In genomic region chr20:41089555-41089954, GRCh38 we compare ENCODE assay signal across 2 cellular contexts.
TF ChIP-seq lines count a peak whose summit lies in the region.

No MANE protein-coding gene starts in this region.

TF ChIP-seq in SK-N-SH, 30 proteins besides CTCF, POLR2A, EP300 and RAD21 (continued from another document):
- TF ChIP-seq USF2 (IDR thresholded peaks at IDR 0.05; ENCODE audit: borderline replicate concordance, low read depth, low read length) = no peak
- no peak for TF ChIP-seq YY1 (IDR thresholded peaks at IDR 0.05; ENCODE audit: low read depth)
- TF ChIP-seq NRF1 (IDR thresholded peaks at IDR 0.05; ENCODE audit: low read depth, low read length) = no peak
- no peak for TF ChIP-seq SMC3 (IDR thresholded peaks at IDR 0.05; ENCODE audit: low read depth, low read length)
- no peak for TF ChIP-seq GATA2 (CRISPR knock-in tag; IDR thresholded peaks at IDR 0.05)

TF ChIP-seq in SK-N-SH treated with all-trans-retinoic acid at 6 μM for 48 hours, 23 proteins besides CTCF, POLR2A, EP300 and RAD21 (continued from another document):
- TF ChIP-seq, protein P1, sequence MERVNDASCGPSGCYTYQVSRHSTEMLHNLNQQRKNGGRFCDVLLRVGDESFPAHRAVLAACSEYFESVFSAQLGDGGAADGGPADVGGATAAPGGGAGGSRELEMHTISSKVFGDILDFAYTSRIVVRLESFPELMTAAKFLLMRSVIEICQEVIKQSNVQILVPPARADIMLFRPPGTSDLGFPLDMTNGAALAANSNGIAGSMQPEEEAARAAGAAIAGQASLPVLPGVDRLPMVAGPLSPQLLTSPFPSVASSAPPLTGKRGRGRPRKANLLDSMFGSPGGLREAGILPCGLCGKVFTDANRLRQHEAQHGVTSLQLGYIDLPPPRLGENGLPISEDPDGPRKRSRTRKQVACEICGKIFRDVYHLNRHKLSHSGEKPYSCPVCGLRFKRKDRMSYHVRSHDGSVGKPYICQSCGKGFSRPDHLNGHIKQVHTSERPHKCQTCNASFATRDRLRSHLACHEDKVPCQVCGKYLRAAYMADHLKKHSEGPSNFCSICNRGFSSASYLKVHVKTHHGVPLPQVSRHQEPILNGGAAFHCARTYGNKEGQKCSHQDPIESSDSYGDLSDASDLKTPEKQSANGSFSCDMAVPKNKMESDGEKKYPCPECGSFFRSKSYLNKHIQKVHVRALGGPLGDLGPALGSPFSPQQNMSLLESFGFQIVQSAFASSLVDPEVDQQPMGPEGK (CRISPR knock-in tag; IDR thresholded peaks at IDR 0.05; ENCODE audit: borderline replicate concordance) = no peak
- TF ChIP-seq, protein P2, sequence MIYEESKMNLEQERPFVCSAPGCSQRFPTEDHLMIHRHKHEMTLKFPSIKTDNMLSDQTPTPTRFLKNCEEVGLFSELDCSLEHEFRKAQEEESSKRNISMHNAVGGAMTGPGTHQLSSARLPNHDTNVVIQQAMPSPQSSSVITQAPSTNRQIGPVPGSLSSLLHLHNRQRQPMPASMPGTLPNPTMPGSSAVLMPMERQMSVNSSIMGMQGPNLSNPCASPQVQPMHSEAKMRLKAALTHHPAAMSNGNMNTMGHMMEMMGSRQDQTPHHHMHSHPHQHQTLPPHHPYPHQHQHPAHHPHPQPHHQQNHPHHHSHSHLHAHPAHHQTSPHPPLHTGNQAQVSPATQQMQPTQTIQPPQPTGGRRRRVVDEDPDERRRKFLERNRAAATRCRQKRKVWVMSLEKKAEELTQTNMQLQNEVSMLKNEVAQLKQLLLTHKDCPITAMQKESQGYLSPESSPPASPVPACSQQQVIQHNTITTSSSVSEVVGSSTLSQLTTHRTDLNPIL (CRISPR knock-in tag; IDR thresholded peaks at IDR 0.05; ENCODE audit: low read depth) = no peak
- TF ChIP-seq ZNF8 (CRISPR knock-in tag; IDR thresholded peaks at IDR 0.05) (no peak), ZNF565 (CRISPR knock-in tag; conservative IDR thresholded peaks at IDR 0.05; ENCODE audit: low read depth) (no peak)
